Comparison of ENCODE assay signal across 1 cellular context in the genomic region with DNA sequence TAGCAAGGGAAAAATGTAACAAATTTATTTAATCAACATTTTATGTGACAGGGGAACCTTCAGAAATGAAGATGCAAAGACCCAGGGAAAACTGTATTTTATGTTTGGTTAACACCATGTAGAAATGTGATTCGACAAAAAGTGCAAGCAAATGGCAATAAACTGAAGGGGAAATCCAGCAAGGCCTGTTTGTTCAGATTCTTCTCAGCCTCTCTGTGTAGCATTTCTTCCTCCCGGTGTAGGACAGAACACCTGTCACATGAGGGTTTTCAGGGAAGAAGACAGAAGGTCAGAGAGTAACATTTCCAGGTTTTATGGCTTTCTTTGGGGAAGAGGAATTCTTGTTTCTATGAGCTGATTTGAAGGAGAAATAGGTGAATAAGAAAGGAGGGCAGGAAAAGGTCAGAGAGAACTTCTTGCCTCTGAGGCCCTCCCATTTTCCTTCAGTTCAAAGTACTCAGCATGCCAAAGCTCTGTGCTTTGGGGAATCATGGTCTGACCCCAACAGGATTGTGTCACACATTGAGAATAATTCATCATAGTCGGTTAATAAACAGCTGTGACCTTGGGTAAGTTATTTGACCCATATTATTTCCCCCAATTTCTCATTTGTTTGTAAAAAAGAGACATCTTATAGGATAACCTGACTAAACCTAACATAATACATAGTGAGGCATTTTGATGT.
TF ChIP-seq lines count a peak whose summit lies in the region.

No MANE protein-coding gene starts in this region.

TF ChIP-seq in A549, 52 proteins besides CTCF, POLR2A, EP300 and RAD21:
- no peak for TF ChIP-seq CBX8 (IDR thresholded peaks at IDR 0.05)
- TF ChIP-seq GATA3 (IDR thresholded peaks at IDR 0.05; ENCODE audit: borderline replicate concordance) = 0 out of 2 replicates have a peak, but pooled peaks have one; percentile 15
- 0 out of 2 replicates have a peak, but pooled peaks have one; percentile 57 for TF ChIP-seq HOXB5 (CRISPR knock-in tag; IDR thresholded peaks at IDR 0.05)
- peak in 1 of 2 experiments; percentile 21; a peak in 1 of 4 replicates for TF ChIP-seq CEBPB (IDR thresholded peaks at IDR 0.05)
